ENCODE assay signal across 15 cellular contexts in the genomic region with DNA sequence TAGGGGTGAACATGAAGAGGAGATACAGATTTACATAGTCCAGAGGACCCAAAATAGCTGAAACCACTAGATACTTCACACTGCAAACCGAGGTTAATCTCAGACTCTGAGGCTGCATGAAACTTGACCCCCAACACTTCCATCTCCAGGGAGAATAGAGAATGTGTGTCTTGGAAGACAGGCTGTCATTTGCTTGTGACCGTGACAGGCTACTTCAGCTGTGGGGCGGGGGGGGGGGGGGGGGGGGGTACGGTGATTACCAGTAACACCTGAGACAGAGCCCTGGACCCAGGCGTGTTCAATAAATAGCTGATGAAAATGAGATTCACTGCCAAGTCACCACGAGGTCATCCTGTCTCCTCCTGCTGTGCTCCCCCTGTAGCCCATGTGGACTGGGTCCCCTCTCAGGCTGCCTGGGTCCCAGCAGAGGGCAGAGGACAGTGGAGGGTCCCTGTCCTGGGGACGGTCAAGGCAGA. TPM values are rescaled to one million over a fixed set of nuclear protein-coding genes. Genes with fewer than 3 reads are reported as not detected.
DNase-seq lines count a peak whose midpoint lies in the region; ATAC-seq, FAIRE-seq and TF ChIP-seq lines count a peak whose summit lies in the region.
"Had no signal": no experiment of that assay in that cellular context is flagged by ENCODE, and none has a peak within 500 bp of the region (broad histone marks: within the 10 kb centered on the region; RNA-seq: fewer than 3 reads in every experiment).

No MANE protein-coding gene starts in this region.

- no peak for FAIRE-seq in GM12892 (lab: Jason Lieb, UNC)

- H3K36me3 Mint-ChIP-seq in activated T-cell treated with anti-CD3 and anti-CD28 coated beads, Interleukin-2, amount 50 U/mL, for 72 hours (ENCODE audit: insufficient read depth in 2 of 2), result peaks cover 0 to 2% of the 10 kb centered on the region in 2 donors
- no peaks in the 10 kb centered on the region for H3K36me3 Mint-ChIP-seq in activated naive CD8-positive, alpha-beta T cell treated with anti-CD3 and anti-CD28 coated beads, Interleukin-2, amount 50 U/mL, for 24 hours (ENCODE audit: low read depth)

- no peak for TF ChIP-seq POLR2A in GM12892 (IDR thresholded peaks at IDR 0.05; ENCODE audit: low read depth, low read length)

- H3K27me3 Mint-ChIP-seq in activated T-cell treated with anti-CD3 and anti-CD28 coated beads, Interleukin-2, amount 50 U/mL, for 72 hours (ENCODE audit: low read depth), result peaks cover 50% of the 10 kb centered on the region
- peaks cover 37% of the 10 kb centered on the region for H3K27me3 Mint-ChIP-seq in activated naive CD8-positive, alpha-beta T cell treated with anti-CD3 and anti-CD28 coated beads, Interleukin-2, amount 50 U/mL, for 24 hours

- no peak for DNase-seq in epithelial cell of prostate (ENCODE audit: low read depth, low spot score)
- no peak for DNase-seq in GM12892 (ENCODE audit: insufficient read length)
- no peak for DNase-seq in activated T-cell treated with anti-CD3 and anti-CD28 coated beads, Interleukin-2, amount 50 U/mL, for 72 hours
- DNase-seq in activated naive CD8-positive, alpha-beta T cell treated with anti-CD3 and anti-CD28 coated beads, Interleukin-2, amount 50 U/mL, for 24 hours, result no peak
- no peak for DNase-seq in C1 segment of cervical spinal cord (lab: John Stamatoyannopoulos, UW)
- DNase-seq: activated CD8-positive, alpha-beta memory T cell treated with anti-CD3 and anti-CD28 coated beads, Interleukin-2, amount 50 U/mL, for 48 hours; CD8-positive, alpha-beta T cell; midbrain; NCI-H1092; PC-9; T1000; testis had no signal

- peak overlapping the region; percentile 61 for H3K27ac ChIP-seq in epithelial cell of prostate
- H3K27ac ChIP-seq: testis had no signal

- peak; percentile 57 for ATAC-seq in GM18870 (IDR thresholded peaks at IDR 0.05; ENCODE audit: unreplicated experiment)
- peak; percentile 54 for ATAC-seq in GM21528 (IDR thresholded peaks at IDR 0.05; ENCODE audit: low FRiP score, unreplicated experiment)
- peak; percentile 59 for ATAC-seq in HG03066 (IDR thresholded peaks at IDR 0.05; ENCODE audit: low read depth, unreplicated experiment)
- ATAC-seq in activated T-cell treated with anti-CD3 and anti-CD28 coated beads, Interleukin-2, amount 50 U/mL, for 72 hours (replicated peaks in 1 of 2), result no peak
- no peak for ATAC-seq in activated naive CD8-positive, alpha-beta T cell treated with anti-CD3 and anti-CD28 coated beads, Interleukin-2, amount 50 U/mL, for 24 hours
- ATAC-seq: CD8-positive, alpha-beta T cell had no signal

- H3K27ac Mint-ChIP-seq in activated T-cell treated with anti-CD3 and anti-CD28 coated beads, Interleukin-2, amount 50 U/mL, for 72 hours, result no peak overlapping the region
- no peak overlapping the region for H3K27ac Mint-ChIP-seq in activated naive CD8-positive, alpha-beta T cell treated with anti-CD3 and anti-CD28 coated beads, Interleukin-2, amount 50 U/mL, for 24 hours
- H3K27ac Mint-ChIP-seq: CD8-positive, alpha-beta T cell had no signal

- no peaks in the 10 kb centered on the region for H3K9me3 Mint-ChIP-seq in activated T-cell treated with anti-CD3 and anti-CD28 coated beads, Interleukin-2, amount 50 U/mL, for 72 hours
- no peaks in the 10 kb centered on the region for H3K9me3 Mint-ChIP-seq in activated naive CD8-positive, alpha-beta T cell treated with anti-CD3 and anti-CD28 coated beads, Interleukin-2, amount 50 U/mL, for 24 hours
- H3K9me3 Mint-ChIP-seq: CD8-positive, alpha-beta T cell had no signal

- H3K4me1 Mint-ChIP-seq in activated T-cell treated with anti-CD3 and anti-CD28 coated beads, Interleukin-2, amount 50 U/mL, for 72 hours (ENCODE audit: low read depth), result peaks cover 20% of the 10 kb centered on the region
- peaks cover 18% of the 10 kb centered on the region for H3K4me1 Mint-ChIP-seq in activated naive CD8-positive, alpha-beta T cell treated with anti-CD3 and anti-CD28 coated beads, Interleukin-2, amount 50 U/mL, for 24 hours

- no peak overlapping the region for H3K4me3 Mint-ChIP-seq in activated T-cell treated with anti-CD3 and anti-CD28 coated beads, Interleukin-2, amount 50 U/mL, for 72 hours
- H3K4me3 Mint-ChIP-seq in activated naive CD8-positive, alpha-beta T cell treated with anti-CD3 and anti-CD28 coated beads, Interleukin-2, amount 50 U/mL, for 24 hours, result no peak overlapping the region
- H3K4me3 Mint-ChIP-seq: CD8-positive, alpha-beta T cell had no signal

RNA-seq across cellular contexts. Expression of gene KLHL29, which starts 5.7 kb away (rescaled TPM):
- 2.7 TPM for polyA plus RNA-seq in GM12892 (2012; ENCODE audit: missing spikeins)
- total RNA-seq in activated T-cell treated with anti-CD3 and anti-CD28 coated beads, Interleukin-2, amount 50 U/mL, for 72 hours, result 1 to 10 TPM; 2.5 to 4.0 TPM

Comparison
In these comparisons a context has a peak if more than half of its experiments do, and no peak if none do; other contexts are left out.
1. ATAC-seq: peak in GM18870 (single experiment), GM21528 (single experiment) and HG03066 (single experiment); none in activated T-cell treated with anti-CD3 and anti-CD28 coated beads, Interleukin-2, amount 50 U/mL, for 72 hours (0 of 2) and activated naive CD8-positive, alpha-beta T cell treated with anti-CD3 and anti-CD28 coated beads, Interleukin-2, amount 50 U/mL, for 24 hours (single experiment).